ENCODE assay signal across 24 cellular contexts in genomic region chr2:84129018-84129417, GRCh38.
DNase-seq lines count a peak whose midpoint lies in the region; ATAC-seq, FAIRE-seq and TF ChIP-seq lines count a peak whose summit lies in the region.
"Had no signal": no experiment of that assay in that cellular context is flagged by ENCODE, and none has a peak within 500 bp of the region (broad histone marks: within the 10 kb centered on the region; RNA-seq: fewer than 3 reads in every experiment).

No MANE protein-coding gene starts in this region.

- CTCF ChIA-PET in HepG2 (lab: Yijun Ruan, JAX; ENCODE audit: low intra/inter-chr PET ratio, low total read pairs) (no interaction called here), K562 (lab: Yijun Ruan, JAX; ENCODE audit: low intra/inter-chr PET ratio) (no interaction called here)

- H3K4me1 ChIP-seq in HepG2 (ENCODE audit: insufficient read depth, low read length) (no peaks in the 10 kb centered on the region), right lobe of liver (no peaks in the 10 kb centered on the region), K562 (replicated peaks in 1 of 2; ENCODE audit: control insufficient read depth in 2 of 2, insufficient read depth in 2 of 2, low read length in 2 of 2) (no peaks in the 10 kb centered on the region), lower lobe of right lung (no peaks in the 10 kb centered on the region)
- H3K4me1 ChIP-seq: BE2C, BLaER1 had no signal

- H3K79me2 ChIP-seq in HepG2 (ENCODE audit: insufficient read depth, low read length) (no peaks in the 10 kb centered on the region), K562 (ENCODE audit: control insufficient read depth, insufficient read depth, low read length) (no peaks in the 10 kb centered on the region)

- H3K36me3 ChIP-seq in HepG2 (replicated peaks in 1 of 2; ENCODE audit: control insufficient read depth in 1 of 2, insufficient read depth in 2 of 2, low read length in 2 of 2) (no peaks in the 10 kb centered on the region), right lobe of liver (no peaks in the 10 kb centered on the region), K562 (ENCODE audit: control insufficient read depth, insufficient read depth, low read length) (no peaks in the 10 kb centered on the region), lower lobe of right lung (no peaks in the 10 kb centered on the region)
- H3K36me3 ChIP-seq: BE2C, BLaER1 had no signal

- no peak overlapping the region for H3K9ac ChIP-seq in HepG2 (ENCODE audit: insufficient read depth, low read depth, low read length)
- no peak overlapping the region for H3K9ac ChIP-seq in K562 (ENCODE audit: insufficient read depth in 1 of 2, low read depth in 2 of 2, low read length in 2 of 2)
- H3K9ac ChIP-seq: BLaER1 had no signal

- TF ChIP-seq EP300 in HepG2 (IDR thresholded peaks at IDR 0.05; ENCODE audit: low read depth in 2 of 2, low read length in 2 of 2) = no peak
- no peak for TF ChIP-seq EP300 in HepG2 (CRISPR knock-in tag; IDR thresholded peaks at IDR 0.05; ENCODE audit: borderline replicate concordance)
- no peak for TF ChIP-seq EP300 in K562 (IDR thresholded peaks at IDR 0.05; ENCODE audit: low read length)

- H3K27me3 ChIP-seq in HepG2 (ENCODE audit: control insufficient read depth in 1 of 2, insufficient read depth in 2 of 2, low read length in 2 of 2) (no peaks in the 10 kb centered on the region), right lobe of liver (no peaks in the 10 kb centered on the region), K562 (ENCODE audit: control insufficient read depth in 2 of 2, insufficient read depth in 2 of 2, low read length in 2 of 2) (no peaks in the 10 kb centered on the region), lower lobe of right lung (ENCODE audit: low read depth) (no peaks in the 10 kb centered on the region)
- H3K27me3 ChIP-seq: BE2C, BLaER1 had no signal

- TF ChIP-seq RAD21 in HepG2 (CRISPR knock-in tag; IDR thresholded peaks at IDR 0.05) (no peak), K562 (CRISPR knock-in tag; conservative IDR thresholded peaks at IDR 0.05 in 1 of 2, IDR thresholded peaks at IDR 0.05 in 1 of 2) (no peak)

- BruUV-seq in HepG2 (replicated peaks; lab: Mats Ljungman, UMichigan) (no TSS peak), K562 (replicated peaks; lab: Mats Ljungman, UMichigan) (no TSS peak)

- no peaks in the 10 kb centered on the region for H3K9me3 ChIP-seq in HepG2 (ENCODE audit: low read length)
- H3K9me3 ChIP-seq in right lobe of liver = no peaks in the 10 kb centered on the region
- H3K9me3 ChIP-seq in K562 (replicated peaks; ENCODE audit: control insufficient read depth, insufficient read depth, low read depth, low read length) = no peaks in the 10 kb centered on the region
- H3K9me3 ChIP-seq in lower lobe of right lung = no peaks in the 10 kb centered on the region
- H3K9me3 ChIP-seq: BE2C had no signal

- in situ Hi-C loops in HepG2 (cut with HindIII; ENCODE audit: extremely low pct_ligation_motif_present, low pct_unique_long_range_greater_than_20kb) = no loop called here
- in situ Hi-C loops in K562 (cut with MboI) = no loop called here

- H4K20me1 ChIP-seq in HepG2 (ENCODE audit: insufficient read depth, low read length) (no peaks in the 10 kb centered on the region), K562 (replicated peaks; ENCODE audit: control insufficient read depth, insufficient read depth, low read length) (no peaks in the 10 kb centered on the region)
- H4K20me1 ChIP-seq: BLaER1 had no signal

- FAIRE-seq in HepG2 (lab: Jason Lieb, UNC) (no peak), K562 (lab: Jason Lieb, UNC) (no peak)
- FAIRE-seq: GM12892, GM18507 had no signal

- ATAC-seq in HepG2 = no peak
- no peak for ATAC-seq in right lobe of liver
- no peak for ATAC-seq in K562
- ATAC-seq in lower lobe of right lung = no peak
- ATAC-seq: GM12878 had no signal

- WGBS in HepG2 (ENCODE audit: low lambda C conversion rate) = 9% methylated on average over 4 of the region's 4 CpGs
- 64% methylated on average over 4 of the region's 4 CpGs for WGBS in right lobe of liver (ENCODE audit: insufficient coverage, low coverage, low lambda C conversion rate, missing lambda C conversion rate)
- 3% methylated on average over 4 of the region's 4 CpGs for WGBS in K562 (ENCODE audit: insufficient coverage, low coverage, missing lambda C conversion rate)

- H3K4me2 ChIP-seq in HepG2 (ENCODE audit: low read depth, low read length) = no peak overlapping the region
- no peak overlapping the region for H3K4me2 ChIP-seq in K562 (ENCODE audit: insufficient read depth, low read length)
- H3K4me2 ChIP-seq: BLaER1 had no signal

- no peak overlapping the region for H2AFZ ChIP-seq in HepG2 (ENCODE audit: low read length)
- no peak overlapping the region for H2AFZ ChIP-seq in K562 (ENCODE audit: low read depth, low read length)

- H3K27ac ChIP-seq in HepG2 (ENCODE audit: extremely low read length, insufficient read depth, low read length) (no peak overlapping the region), right lobe of liver (no peak overlapping the region), K562 (ENCODE audit: extremely low read depth, low read depth, low read length) (no peak overlapping the region), lower lobe of right lung (no peak overlapping the region)
- H3K27ac ChIP-seq: 22Rv1, BLaER1 had no signal

- TF ChIP-seq POLR2A in HepG2 (IDR thresholded peaks at IDR 0.05; ENCODE audit: insufficient read depth in 1 of 2, low read depth in 2 of 2, low read length in 2 of 2) = no peak
- no peak for TF ChIP-seq POLR2A in right lobe of liver (IDR thresholded peaks at IDR 0.05)
- TF ChIP-seq POLR2A in K562 (conservative IDR thresholded peaks at IDR 0.05) = no peak

- POLR2A ChIA-PET in HepG2 (lab: Yijun Ruan, JAX) (no interaction called here), K562 (lab: Yijun Ruan, JAX) (no interaction called here)

- H3K4me3 ChIP-seq in HepG2 (replicated peaks in 1 of 3; ENCODE audit: insufficient read depth in 1 of 3, low read depth in 2 of 3, low read length in 3 of 3) (no peak overlapping the region), right lobe of liver (no peak overlapping the region), K562 (no peak overlapping the region), lower lobe of right lung (no peak overlapping the region)
- H3K4me3 ChIP-seq: BLaER1, GM12878 had no signal

- no peaks in the 10 kb centered on the region for H3K9me1 ChIP-seq in K562 (ENCODE audit: control insufficient read depth, insufficient read depth, low read length)

- DNase-seq in HepG2 (ENCODE audit: low spot score) = no peak
- DNase-seq in right lobe of liver = no peak
- DNase-seq in K562 (ENCODE audit: extremely low read depth in 1 of 4, low spot score in 3 of 4) = no peak
- DNase-seq in SHP77 treated with DMSO at 0.1 percent for 48 hours (lab: John Stamatoyannopoulos, UW) = no peak
- DNase-seq in lower lobe of right lung = no peak
- DNase-seq: ACHN; BE2C; C1 segment of cervical spinal cord; CD4-positive, alpha-beta memory T cell; CD4-positive, CD25-positive, alpha-beta regulatory T cell; CD8-positive, alpha-beta memory T cell; COR-L47; DMS 273 treated with DMSO at 0.1 percent for 48 hours; DMS153; DMS53; DMS79; DND-41; EL; GDM1 had no signal

- intact Hi-C loops in HepG2 (cut with micrococcal nuclease; ENCODE audit: unreplicated experiment) (no loop called here), right lobe of liver (cut with DNase I) (no loop called here), K562 (cut with micrococcal nuclease) (no loop called here), lower lobe of right lung (cut with DNase I) (no loop called here)

- no peak for TF ChIP-seq CTCF in HepG2 (CRISPR knock-in tag; IDR thresholded peaks at IDR 0.05)
- no peak for TF ChIP-seq CTCF in right lobe of liver (IDR thresholded peaks at IDR 0.05)
- no peak for TF ChIP-seq CTCF in K562 (IDR thresholded peaks at IDR 0.05 in 2 of 3, conservative IDR thresholded peaks at IDR 0.05 in 1 of 3; ENCODE audit: insufficient read depth in 2 of 3, low read depth in 1 of 3, low read length in 3 of 3)
- TF ChIP-seq CTCF in lower lobe of right lung (IDR thresholded peaks at IDR 0.05) = no peak

TF ChIP-seq in HepG2, 621 proteins besides CTCF, POLR2A, EP300 and RAD21 (continues in another document):
- TF ChIP-seq STAT6 (CRISPR knock-in tag; IDR thresholded peaks at IDR 0.05; ENCODE audit: borderline replicate concordance) = no peak

TF ChIP-seq in K562, 482 proteins besides CTCF, POLR2A, EP300 and RAD21:
- TF ChIP-seq ZBTB1 (CRISPR knock-in tag; IDR thresholded peaks at IDR 0.05; ENCODE audit: borderline replicate concordance, low read depth) (no peak), RFX1 (IDR thresholded peaks at IDR 0.05) (no peak), BHLHE40 (IDR thresholded peaks at IDR 0.05; ENCODE audit: low read length) (no peak), ZNF699 (CRISPR knock-in tag; IDR thresholded peaks at IDR 0.05; ENCODE audit: insufficient replicate concordance) (no peak), ZNF316 (IDR thresholded peaks at IDR 0.05) (peak; percentile 22; the same call in 1 of the 2 replicates)

Comparison
In these comparisons a context has a peak if more than half of its experiments do, and no peak if none do; other contexts are left out.
1. Of the 241 proteins assayed by ChIP-seq in both HepG2 and K562: peak only in HepG2: MAFF and MAFK; only in K562: none; in both: none; in neither: 239.